In genomic region chr16:15928261-15929104, GRCh38 we compare ENCODE assay signal across 1 cellular context.
TF ChIP-seq lines count a peak whose summit lies in the region.

No MANE protein-coding gene starts in this region.

TF ChIP-seq in HepG2, 621 proteins besides CTCF, POLR2A, EP300 and RAD21 (continued from another document and continues in another):
- TF ChIP-seq, protein P1, sequence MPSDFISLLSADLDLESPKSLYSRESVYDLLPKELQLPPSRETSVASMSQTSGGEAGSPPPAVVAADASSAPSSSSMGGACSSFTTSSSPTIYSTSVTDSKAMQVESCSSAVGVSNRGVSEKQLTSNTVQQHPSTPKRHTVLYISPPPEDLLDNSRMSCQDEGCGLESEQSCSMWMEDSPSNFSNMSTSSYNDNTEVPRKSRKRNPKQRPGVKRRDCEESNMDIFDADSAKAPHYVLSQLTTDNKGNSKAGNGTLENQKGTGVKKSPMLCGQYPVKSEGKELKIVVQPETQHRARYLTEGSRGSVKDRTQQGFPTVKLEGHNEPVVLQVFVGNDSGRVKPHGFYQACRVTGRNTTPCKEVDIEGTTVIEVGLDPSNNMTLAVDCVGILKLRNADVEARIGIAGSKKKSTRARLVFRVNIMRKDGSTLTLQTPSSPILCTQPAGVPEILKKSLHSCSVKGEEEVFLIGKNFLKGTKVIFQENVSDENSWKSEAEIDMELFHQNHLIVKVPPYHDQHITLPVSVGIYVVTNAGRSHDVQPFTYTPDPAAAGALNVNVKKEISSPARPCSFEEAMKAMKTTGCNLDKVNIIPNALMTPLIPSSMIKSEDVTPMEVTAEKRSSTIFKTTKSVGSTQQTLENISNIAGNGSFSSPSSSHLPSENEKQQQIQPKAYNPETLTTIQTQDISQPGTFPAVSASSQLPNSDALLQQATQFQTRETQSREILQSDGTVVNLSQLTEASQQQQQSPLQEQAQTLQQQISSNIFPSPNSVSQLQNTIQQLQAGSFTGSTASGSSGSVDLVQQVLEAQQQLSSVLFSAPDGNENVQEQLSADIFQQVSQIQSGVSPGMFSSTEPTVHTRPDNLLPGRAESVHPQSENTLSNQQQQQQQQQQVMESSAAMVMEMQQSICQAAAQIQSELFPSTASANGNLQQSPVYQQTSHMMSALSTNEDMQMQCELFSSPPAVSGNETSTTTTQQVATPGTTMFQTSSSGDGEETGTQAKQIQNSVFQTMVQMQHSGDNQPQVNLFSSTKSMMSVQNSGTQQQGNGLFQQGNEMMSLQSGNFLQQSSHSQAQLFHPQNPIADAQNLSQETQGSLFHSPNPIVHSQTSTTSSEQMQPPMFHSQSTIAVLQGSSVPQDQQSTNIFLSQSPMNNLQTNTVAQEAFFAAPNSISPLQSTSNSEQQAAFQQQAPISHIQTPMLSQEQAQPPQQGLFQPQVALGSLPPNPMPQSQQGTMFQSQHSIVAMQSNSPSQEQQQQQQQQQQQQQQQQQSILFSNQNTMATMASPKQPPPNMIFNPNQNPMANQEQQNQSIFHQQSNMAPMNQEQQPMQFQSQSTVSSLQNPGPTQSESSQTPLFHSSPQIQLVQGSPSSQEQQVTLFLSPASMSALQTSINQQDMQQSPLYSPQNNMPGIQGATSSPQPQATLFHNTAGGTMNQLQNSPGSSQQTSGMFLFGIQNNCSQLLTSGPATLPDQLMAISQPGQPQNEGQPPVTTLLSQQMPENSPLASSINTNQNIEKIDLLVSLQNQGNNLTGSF (CRISPR knock-in tag; IDR thresholded peaks at IDR 0.05), result no peak; the same call in 1 of the 2 replicates
- TF ChIP-seq ZBTB2 (CRISPR knock-in tag; IDR thresholded peaks at IDR 0.05; ENCODE audit: low read depth) (no peak), TFDP1 (CRISPR knock-in tag; IDR thresholded peaks at IDR 0.05; ENCODE audit: borderline replicate concordance) (no peak), ZBTB7A (CRISPR knock-in tag; IDR thresholded peaks at IDR 0.05) (0 out of 2 replicates have a peak, but pooled peaks have one; percentile 52), TFAP4 (IDR thresholded peaks at IDR 0.05; ENCODE audit: borderline replicate concordance, low read depth) (no peak; the same call in 1 of the 2 replicates), MIER3 (CRISPR knock-in tag; IDR thresholded peaks at IDR 0.05; ENCODE audit: borderline replicate concordance) (peak; percentile 62; the same call in 1 of the 2 replicates), ZFP36L1 (CRISPR knock-in tag; IDR thresholded peaks at IDR 0.05) (no peak), NCOR1 (IDR thresholded peaks at IDR 0.05; ENCODE audit: borderline replicate concordance, low read length) (peak; percentile 64; the same call in 1 of the 2 replicates), ZNF878 (CRISPR knock-in tag; IDR thresholded peaks at IDR 0.05) (no peak), LCORL (IDR thresholded peaks at IDR 0.05) (no peak), LCORL (CRISPR knock-in tag; IDR thresholded peaks at IDR 0.05) (no peak), PTBP1 (IDR thresholded peaks at IDR 0.05; ENCODE audit: low read depth, low read length, poor library complexity, severe bottlenecking) (no peak), ZNF124 (CRISPR knock-in tag; IDR thresholded peaks at IDR 0.05) (no peak), DNMT3B (CRISPR knock-in tag; conservative IDR thresholded peaks at IDR 0.05) (no peak), JDP2 (CRISPR knock-in tag; IDR thresholded peaks at IDR 0.05; ENCODE audit: borderline replicate concordance) (no peak), HCFC1 (IDR thresholded peaks at IDR 0.05; ENCODE audit: low read depth, low read length) (no peak), ZNF432 (CRISPR knock-in tag; IDR thresholded peaks at IDR 0.05; ENCODE audit: borderline replicate concordance) (no peak), ZNF564 (CRISPR knock-in tag; IDR thresholded peaks at IDR 0.05) (no peak), NFIC (IDR thresholded peaks at IDR 0.05; ENCODE audit: low read length) (no peak), ZFP82 (CRISPR knock-in tag; IDR thresholded peaks at IDR 0.05; ENCODE audit: borderline replicate concordance) (no peak), SNAPC2 (CRISPR knock-in tag; IDR thresholded peaks at IDR 0.05) (no peak), ZNF24 (IDR thresholded peaks at IDR 0.05) (no peak), HOXA7 (CRISPR knock-in tag; IDR thresholded peaks at IDR 0.05) (no peak), HIVEP1 (CRISPR knock-in tag; IDR thresholded peaks at IDR 0.05) (peak; percentile 58; the same call in 1 of the 2 replicates), FOXK2 (IDR thresholded peaks at IDR 0.05) (no peak), ZBTB1 (CRISPR knock-in tag; IDR thresholded peaks at IDR 0.05; ENCODE audit: borderline replicate concordance) (no peak), ZNF468 (CRISPR knock-in tag; IDR thresholded peaks at IDR 0.05) (no peak), ZNF792 (CRISPR knock-in tag; IDR thresholded peaks at IDR 0.05) (peak; percentile 57; the same call in 1 of the 2 replicates), CHD2 (IDR thresholded peaks at IDR 0.05; ENCODE audit: low read depth, low read length) (no peak), CBFB (CRISPR knock-in tag; IDR thresholded peaks at IDR 0.05) (no peak), U2AF1 (optimal IDR thresholded peaks at IDR 0.05; ENCODE audit: low read depth, low read length) (no peak), MEF2D (CRISPR knock-in tag; IDR thresholded peaks at IDR 0.05) (0 out of 2 replicates have a peak, but pooled peaks have one; percentile 55), CAMTA2 (CRISPR knock-in tag; IDR thresholded peaks at IDR 0.05; ENCODE audit: borderline replicate concordance) (no peak), NCOA2 (CRISPR knock-in tag; IDR thresholded peaks at IDR 0.05) (0 out of 2 replicates have a peak, but pooled peaks have one; percentile 63), ARNTL (CRISPR knock-in tag; IDR thresholded peaks at IDR 0.05) (no peak)
- TF ChIP-seq, protein P2, sequence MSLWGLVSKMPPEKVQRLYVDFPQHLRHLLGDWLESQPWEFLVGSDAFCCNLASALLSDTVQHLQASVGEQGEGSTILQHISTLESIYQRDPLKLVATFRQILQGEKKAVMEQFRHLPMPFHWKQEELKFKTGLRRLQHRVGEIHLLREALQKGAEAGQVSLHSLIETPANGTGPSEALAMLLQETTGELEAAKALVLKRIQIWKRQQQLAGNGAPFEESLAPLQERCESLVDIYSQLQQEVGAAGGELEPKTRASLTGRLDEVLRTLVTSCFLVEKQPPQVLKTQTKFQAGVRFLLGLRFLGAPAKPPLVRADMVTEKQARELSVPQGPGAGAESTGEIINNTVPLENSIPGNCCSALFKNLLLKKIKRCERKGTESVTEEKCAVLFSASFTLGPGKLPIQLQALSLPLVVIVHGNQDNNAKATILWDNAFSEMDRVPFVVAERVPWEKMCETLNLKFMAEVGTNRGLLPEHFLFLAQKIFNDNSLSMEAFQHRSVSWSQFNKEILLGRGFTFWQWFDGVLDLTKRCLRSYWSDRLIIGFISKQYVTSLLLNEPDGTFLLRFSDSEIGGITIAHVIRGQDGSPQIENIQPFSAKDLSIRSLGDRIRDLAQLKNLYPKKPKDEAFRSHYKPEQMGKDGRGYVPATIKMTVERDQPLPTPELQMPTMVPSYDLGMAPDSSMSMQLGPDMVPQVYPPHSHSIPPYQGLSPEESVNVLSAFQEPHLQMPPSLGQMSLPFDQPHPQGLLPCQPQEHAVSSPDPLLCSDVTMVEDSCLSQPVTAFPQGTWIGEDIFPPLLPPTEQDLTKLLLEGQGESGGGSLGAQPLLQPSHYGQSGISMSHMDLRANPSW (CRISPR knock-in tag; IDR thresholded peaks at IDR 0.05; ENCODE audit: borderline replicate concordance), result no peak
- TF ChIP-seq, protein P3, sequence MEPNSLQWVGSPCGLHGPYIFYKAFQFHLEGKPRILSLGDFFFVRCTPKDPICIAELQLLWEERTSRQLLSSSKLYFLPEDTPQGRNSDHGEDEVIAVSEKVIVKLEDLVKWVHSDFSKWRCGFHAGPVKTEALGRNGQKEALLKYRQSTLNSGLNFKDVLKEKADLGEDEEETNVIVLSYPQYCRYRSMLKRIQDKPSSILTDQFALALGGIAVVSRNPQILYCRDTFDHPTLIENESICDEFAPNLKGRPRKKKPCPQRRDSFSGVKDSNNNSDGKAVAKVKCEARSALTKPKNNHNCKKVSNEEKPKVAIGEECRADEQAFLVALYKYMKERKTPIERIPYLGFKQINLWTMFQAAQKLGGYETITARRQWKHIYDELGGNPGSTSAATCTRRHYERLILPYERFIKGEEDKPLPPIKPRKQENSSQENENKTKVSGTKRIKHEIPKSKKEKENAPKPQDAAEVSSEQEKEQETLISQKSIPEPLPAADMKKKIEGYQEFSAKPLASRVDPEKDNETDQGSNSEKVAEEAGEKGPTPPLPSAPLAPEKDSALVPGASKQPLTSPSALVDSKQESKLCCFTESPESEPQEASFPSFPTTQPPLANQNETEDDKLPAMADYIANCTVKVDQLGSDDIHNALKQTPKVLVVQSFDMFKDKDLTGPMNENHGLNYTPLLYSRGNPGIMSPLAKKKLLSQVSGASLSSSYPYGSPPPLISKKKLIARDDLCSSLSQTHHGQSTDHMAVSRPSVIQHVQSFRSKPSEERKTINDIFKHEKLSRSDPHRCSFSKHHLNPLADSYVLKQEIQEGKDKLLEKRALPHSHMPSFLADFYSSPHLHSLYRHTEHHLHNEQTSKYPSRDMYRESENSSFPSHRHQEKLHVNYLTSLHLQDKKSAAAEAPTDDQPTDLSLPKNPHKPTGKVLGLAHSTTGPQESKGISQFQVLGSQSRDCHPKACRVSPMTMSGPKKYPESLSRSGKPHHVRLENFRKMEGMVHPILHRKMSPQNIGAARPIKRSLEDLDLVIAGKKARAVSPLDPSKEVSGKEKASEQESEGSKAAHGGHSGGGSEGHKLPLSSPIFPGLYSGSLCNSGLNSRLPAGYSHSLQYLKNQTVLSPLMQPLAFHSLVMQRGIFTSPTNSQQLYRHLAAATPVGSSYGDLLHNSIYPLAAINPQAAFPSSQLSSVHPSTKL (CRISPR knock-in tag; IDR thresholded peaks at IDR 0.05), result peak; percentile 74
- TF ChIP-seq, protein P4, sequence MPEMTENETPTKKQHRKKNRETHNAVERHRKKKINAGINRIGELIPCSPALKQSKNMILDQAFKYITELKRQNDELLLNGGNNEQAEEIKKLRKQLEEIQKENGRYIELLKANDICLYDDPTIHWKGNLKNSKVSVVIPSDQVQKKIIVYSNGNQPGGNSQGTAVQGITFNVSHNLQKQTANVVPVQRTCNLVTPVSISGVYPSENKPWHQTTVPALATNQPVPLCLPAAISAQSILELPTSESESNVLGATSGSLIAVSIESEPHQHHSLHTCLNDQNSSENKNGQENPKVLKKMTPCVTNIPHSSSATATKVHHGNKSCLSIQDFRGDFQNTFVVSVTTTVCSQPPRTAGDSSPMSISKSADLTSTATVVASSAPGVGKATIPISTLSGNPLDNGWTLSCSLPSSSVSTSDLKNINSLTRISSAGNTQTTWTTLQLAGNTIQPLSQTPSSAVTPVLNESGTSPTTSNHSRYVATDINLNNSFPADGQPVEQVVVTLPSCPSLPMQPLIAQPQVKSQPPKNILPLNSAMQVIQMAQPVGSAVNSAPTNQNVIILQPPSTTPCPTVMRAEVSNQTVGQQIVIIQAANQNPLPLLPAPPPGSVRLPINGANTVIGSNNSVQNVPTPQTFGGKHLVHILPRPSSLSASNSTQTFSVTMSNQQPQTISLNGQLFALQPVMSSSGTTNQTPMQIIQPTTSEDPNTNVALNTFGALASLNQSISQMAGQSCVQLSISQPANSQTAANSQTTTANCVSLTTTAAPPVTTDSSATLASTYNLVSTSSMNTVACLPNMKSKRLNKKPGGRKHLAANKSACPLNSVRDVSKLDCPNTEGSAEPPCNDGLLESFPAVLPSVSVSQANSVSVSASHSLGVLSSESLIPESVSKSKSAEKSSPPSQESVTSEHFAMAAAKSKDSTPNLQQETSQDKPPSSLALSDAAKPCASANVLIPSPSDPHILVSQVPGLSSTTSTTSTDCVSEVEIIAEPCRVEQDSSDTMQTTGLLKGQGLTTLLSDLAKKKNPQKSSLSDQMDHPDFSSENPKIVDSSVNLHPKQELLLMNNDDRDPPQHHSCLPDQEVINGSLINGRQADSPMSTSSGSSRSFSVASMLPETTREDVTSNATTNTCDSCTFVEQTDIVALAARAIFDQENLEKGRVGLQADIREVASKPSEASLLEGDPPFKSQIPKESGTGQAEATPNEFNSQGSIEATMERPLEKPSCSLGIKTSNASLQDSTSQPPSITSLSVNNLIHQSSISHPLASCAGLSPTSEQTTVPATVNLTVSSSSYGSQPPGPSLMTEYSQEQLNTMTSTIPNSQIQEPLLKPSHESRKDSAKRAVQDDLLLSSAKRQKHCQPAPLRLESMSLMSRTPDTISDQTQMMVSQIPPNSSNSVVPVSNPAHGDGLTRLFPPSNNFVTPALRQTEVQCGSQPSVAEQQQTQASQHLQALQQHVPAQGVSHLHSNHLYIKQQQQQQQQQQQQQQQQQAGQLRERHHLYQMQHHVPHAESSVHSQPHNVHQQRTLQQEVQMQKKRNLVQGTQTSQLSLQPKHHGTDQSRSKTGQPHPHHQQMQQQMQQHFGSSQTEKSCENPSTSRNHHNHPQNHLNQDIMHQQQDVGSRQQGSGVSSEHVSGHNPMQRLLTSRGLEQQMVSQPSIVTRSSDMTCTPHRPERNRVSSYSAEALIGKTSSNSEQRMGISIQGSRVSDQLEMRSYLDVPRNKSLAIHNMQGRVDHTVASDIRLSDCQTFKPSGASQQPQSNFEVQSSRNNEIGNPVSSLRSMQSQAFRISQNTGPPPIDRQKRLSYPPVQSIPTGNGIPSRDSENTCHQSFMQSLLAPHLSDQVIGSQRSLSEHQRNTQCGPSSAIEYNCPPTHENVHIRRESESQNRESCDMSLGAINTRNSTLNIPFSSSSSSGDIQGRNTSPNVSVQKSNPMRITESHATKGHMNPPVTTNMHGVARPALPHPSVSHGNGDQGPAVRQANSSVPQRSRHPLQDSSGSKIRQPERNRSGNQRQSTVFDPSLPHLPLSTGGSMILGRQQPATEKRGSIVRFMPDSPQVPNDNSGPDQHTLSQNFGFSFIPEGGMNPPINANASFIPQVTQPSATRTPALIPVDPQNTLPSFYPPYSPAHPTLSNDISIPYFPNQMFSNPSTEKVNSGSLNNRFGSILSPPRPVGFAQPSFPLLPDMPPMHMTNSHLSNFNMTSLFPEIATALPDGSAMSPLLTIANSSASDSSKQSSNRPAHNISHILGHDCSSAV (CRISPR knock-in tag; IDR thresholded peaks at IDR 0.05; ENCODE audit: borderline replicate concordance), result no peak
